28 cellular contexts compared by ENCODE assay signal in genomic region chr2:231331533-231331932, GRCh38.
"Had no signal": no experiment of that assay in that cellular context is flagged by ENCODE, and none has a peak within 500 bp of the region (broad histone marks: within the 10 kb centered on the region; RNA-seq: fewer than 3 reads in every experiment).

No MANE protein-coding gene starts in this region.

- H3K27ac ChIP-seq: ascending aorta, breast epithelium, coronary artery, epithelial cell of prostate, esophagus squamous epithelium, gastroesophageal sphincter had no signal

- ATAC-seq: activated CD4-positive, alpha-beta T cell treated with anti-CD3 and anti-CD28 coated beads for 36 hours; activated naive CD4-positive, alpha-beta T cell treated with anti-CD3 and anti-CD28 coated beads, Interleukin-2, amount 50 U/mL, for 72 hours; activated T-cell treated with anti-CD3 and anti-CD28 coated beads, Interleukin-2, amount 50 U/mL, for 72 hours; effector memory CD8-positive, alpha-beta T cell; gastroesophageal sphincter had no signal

- H3K36me3 Mint-ChIP-seq: activated naive CD4-positive, alpha-beta T cell treated with anti-CD3 and anti-CD28 coated beads, Interleukin-2, amount 10 ng/mL, durations not matched to agents 7 days and 5 days; activated naive CD4-positive, alpha-beta T cell treated with anti-CD3 and anti-CD28 coated beads, Interleukin-2, amount 50 U/mL, for 72 hours; activated naive CD8-positive, alpha-beta T cell treated with anti-CD3 and anti-CD28 coated beads, Interleukin-2, amount 10 ng/mL, durations not matched to agents 7 days and 5 days had no signal

- DNase-seq: activated CD4-positive, alpha-beta memory T cell treated with anti-CD3 and anti-CD28 coated beads, Interleukin-2, amount 10 ng/mL, durations not matched to agents 7 days and 5 days; activated CD4-positive, alpha-beta T cell treated with anti-CD3 and anti-CD28 coated beads for 36 hours; activated CD4-positive, alpha-beta T cell treated with anti-CD3 and anti-CD28 coated beads, Interleukin-2, amount 10 ng/mL, durations not matched to agents 7 days and 5 days; activated CD4-positive, alpha-beta T cell treated with anti-CD3 and anti-CD28 coated beads, Interleukin-2, amount 50 U/mL, for 4 hours; activated CD4-positive, CD25-positive, alpha-beta regulatory T cell; activated CD4-positive, CD25-positive, alpha-beta regulatory T cell treated with anti-CD3 and anti-CD28 coated beads, Interleukin-2, amount 50 U/mL, for 72 hours; activated CD8-positive, alpha-beta memory T cell treated with anti-CD3 and anti-CD28 coated beads, Interleukin-2, amount 50 U/mL, for 48 hours; activated gamma-delta T cell; activated naive CD4-positive, alpha-beta T cell; activated naive CD4-positive, alpha-beta T cell treated with anti-CD3 and anti-CD28 coated beads, Interleukin-2, amount 10 ng/mL, durations not matched to agents 7 days and 5 days; activated naive CD8-positive, alpha-beta T cell treated with anti-CD3 and anti-CD28 coated beads, Interleukin-2, amount 10 ng/mL, durations not matched to agents 7 days and 5 days; activated T-cell treated with anti-CD3 and anti-CD28 coated beads for 4 hours; activated T-cell treated with anti-CD3 and anti-CD28 coated beads, Interleukin-2, amount 50 U/mL, for 24 hours; activated T-cell treated with anti-CD3 and anti-CD28 coated beads, Interleukin-2, amount 50 U/mL, for 72 hours; dermis blood vessel endothelial cell; effector CD4-positive, alpha-beta T cell; effector memory CD8-positive, alpha-beta T cell; esophagus squamous epithelium; foreskin melanocyte; T-helper 2 cell had no signal

- H3K4me1 Mint-ChIP-seq: activated CD4-positive, alpha-beta memory T cell treated with anti-CD3 and anti-CD28 coated beads, Interleukin-2, amount 10 ng/mL, durations not matched to agents 7 days and 5 days; activated CD4-positive, alpha-beta T cell treated with anti-CD3 and anti-CD28 coated beads for 36 hours; activated CD4-positive, alpha-beta T cell treated with anti-CD3 and anti-CD28 coated beads, Interleukin-2, amount 10 ng/mL, durations not matched to agents 7 days and 5 days; activated naive CD4-positive, alpha-beta T cell treated with anti-CD3 and anti-CD28 coated beads, Interleukin-2, amount 10 ng/mL, durations not matched to agents 7 days and 5 days; activated naive CD8-positive, alpha-beta T cell treated with anti-CD3 and anti-CD28 coated beads, Interleukin-2, amount 10 ng/mL, durations not matched to agents 7 days and 5 days; brain; central memory CD8-positive, alpha-beta T cell had no signal

- H3K27ac Mint-ChIP-seq: activated CD4-positive, alpha-beta memory T cell treated with anti-CD3 and anti-CD28 coated beads, Interleukin-2, amount 10 ng/mL, durations not matched to agents 7 days and 5 days; activated CD4-positive, alpha-beta T cell treated with anti-CD3 and anti-CD28 coated beads for 36 hours; activated CD4-positive, alpha-beta T cell treated with anti-CD3 and anti-CD28 coated beads, Interleukin-2, amount 10 ng/mL, durations not matched to agents 7 days and 5 days; activated naive CD4-positive, alpha-beta T cell treated with anti-CD3 and anti-CD28 coated beads, Interleukin-2, amount 10 ng/mL, durations not matched to agents 7 days and 5 days; activated naive CD8-positive, alpha-beta T cell treated with anti-CD3 and anti-CD28 coated beads, Interleukin-2, amount 10 ng/mL, durations not matched to agents 7 days and 5 days; activated T-cell treated with anti-CD3 and anti-CD28 coated beads, Interleukin-2, amount 50 U/mL, for 24 hours; activated T-cell treated with anti-CD3 and anti-CD28 coated beads, Interleukin-2, amount 50 U/mL, for 72 hours; brain had no signal

- H3K36me3 ChIP-seq: breast epithelium had no signal

- H3K4me3 ChIP-seq: ascending aorta, breast epithelium, coronary artery, esophagus squamous epithelium, gastroesophageal sphincter had no signal

- H3K4me3 Mint-ChIP-seq: activated CD4-positive, alpha-beta memory T cell treated with anti-CD3 and anti-CD28 coated beads, Interleukin-2, amount 10 ng/mL, durations not matched to agents 7 days and 5 days; activated CD4-positive, alpha-beta T cell treated with anti-CD3 and anti-CD28 coated beads for 36 hours; activated CD4-positive, alpha-beta T cell treated with anti-CD3 and anti-CD28 coated beads, Interleukin-2, amount 10 ng/mL, durations not matched to agents 7 days and 5 days; activated naive CD4-positive, alpha-beta T cell treated with anti-CD3 and anti-CD28 coated beads, Interleukin-2, amount 10 ng/mL, durations not matched to agents 7 days and 5 days; activated naive CD8-positive, alpha-beta T cell treated with anti-CD3 and anti-CD28 coated beads, Interleukin-2, amount 10 ng/mL, durations not matched to agents 7 days and 5 days; activated T-cell treated with anti-CD3 and anti-CD28 coated beads, Interleukin-2, amount 50 U/mL, for 24 hours; activated T-cell treated with anti-CD3 and anti-CD28 coated beads, Interleukin-2, amount 50 U/mL, for 72 hours; brain; central memory CD8-positive, alpha-beta T cell; effector memory CD8-positive, alpha-beta T cell had no signal

- H3K9me3 ChIP-seq: ascending aorta, breast epithelium, esophagus squamous epithelium, gastroesophageal sphincter had no signal

- H3K27me3 Mint-ChIP-seq: activated CD4-positive, alpha-beta T cell treated with anti-CD3 and anti-CD28 coated beads for 36 hours; activated CD4-positive, alpha-beta T cell treated with anti-CD3 and anti-CD28 coated beads, Interleukin-2, amount 10 ng/mL, durations not matched to agents 7 days and 5 days; activated naive CD8-positive, alpha-beta T cell treated with anti-CD3 and anti-CD28 coated beads, Interleukin-2, amount 10 ng/mL, durations not matched to agents 7 days and 5 days; activated T-cell treated with anti-CD3 and anti-CD28 coated beads, Interleukin-2, amount 50 U/mL, for 24 hours; brain; central memory CD8-positive, alpha-beta T cell had no signal

- H3K9me3 Mint-ChIP-seq: activated CD4-positive, alpha-beta memory T cell treated with anti-CD3 and anti-CD28 coated beads, Interleukin-2, amount 10 ng/mL, durations not matched to agents 7 days and 5 days; activated CD4-positive, alpha-beta T cell treated with anti-CD3 and anti-CD28 coated beads, Interleukin-2, amount 10 ng/mL, durations not matched to agents 7 days and 5 days; activated naive CD4-positive, alpha-beta T cell treated with anti-CD3 and anti-CD28 coated beads, Interleukin-2, amount 10 ng/mL, durations not matched to agents 7 days and 5 days; activated naive CD4-positive, alpha-beta T cell treated with anti-CD3 and anti-CD28 coated beads, Interleukin-2, amount 50 U/mL, for 72 hours; activated naive CD8-positive, alpha-beta T cell treated with anti-CD3 and anti-CD28 coated beads, Interleukin-2, amount 10 ng/mL, durations not matched to agents 7 days and 5 days; activated T-cell treated with anti-CD3 and anti-CD28 coated beads, Interleukin-2, amount 50 U/mL, for 24 hours; activated T-cell treated with anti-CD3 and anti-CD28 coated beads, Interleukin-2, amount 50 U/mL, for 72 hours; brain; central memory CD8-positive, alpha-beta T cell; effector memory CD8-positive, alpha-beta T cell had no signal

- H3K4me1 ChIP-seq: ascending aorta, breast epithelium, esophagus squamous epithelium, gastroesophageal sphincter had no signal

- H3K27me3 ChIP-seq: ascending aorta, breast epithelium, esophagus squamous epithelium, gastroesophageal sphincter had no signal
